20 cellular contexts compared by ENCODE assay signal in genomic region chr7:34135924-34136323, GRCh38.
DNase-seq lines count a peak whose midpoint lies in the region; ATAC-seq and TF ChIP-seq lines count a peak whose summit lies in the region.
"Had no signal": no experiment of that assay in that cellular context is flagged by ENCODE, and none has a peak within 500 bp of the region (broad histone marks: within the 10 kb centered on the region; RNA-seq: fewer than 3 reads in every experiment).

No MANE protein-coding gene starts in this region.

- peak; percentile 54 to 57 for ATAC-seq in gastrocnemius medialis
- no peak for ATAC-seq in GM21619 (IDR thresholded peaks at IDR 0.05; ENCODE audit: unreplicated experiment)
- ATAC-seq: PC-3, SK-N-SH treated with all-trans-retinoic acid at 6 μM for 48 hours had no signal

- no peak for TF ChIP-seq CTCF in MCF 10A (IDR thresholded peaks at IDR 0.05; ENCODE audit: unreplicated experiment)
- no peak for TF ChIP-seq CTCF in breast epithelium (IDR thresholded peaks at IDR 0.05)
- TF ChIP-seq CTCF in WERI-Rb-1 (IDR thresholded peaks at IDR 0.05; ENCODE audit: low read depth, low read length) = no peak
- TF ChIP-seq CTCF in choroid plexus epithelial cell (conservative IDR thresholded peaks at IDR 0.05; ENCODE audit: low read depth, low read length) = no peak
- TF ChIP-seq CTCF in gastrocnemius medialis (IDR thresholded peaks at IDR 0.05 in 4 of 5, conservative IDR thresholded peaks at IDR 0.05 in 1 of 5) = no peak

- TF ChIP-seq POLR2A in breast epithelium (IDR thresholded peaks at IDR 0.05) = no peak
- TF ChIP-seq POLR2A in gastrocnemius medialis (IDR thresholded peaks at IDR 0.05) = no peak

- H3K27me3 ChIP-seq in breast epithelium (no peaks in the 10 kb centered on the region), WERI-Rb-1 (ENCODE audit: insufficient read depth, low read depth, severe bottlenecking) (no peaks in the 10 kb centered on the region), gastrocnemius medialis (no peaks in the 10 kb centered on the region)

- H3K27me3 Mint-ChIP-seq in MCF 10A (ENCODE audit: insufficient read depth, unreplicated experiment) = no peaks in the 10 kb centered on the region
- H3K27me3 Mint-ChIP-seq: CD4-positive, alpha-beta T cell had no signal

- CTCF ChIA-PET in MCF 10A (lab: Yijun Ruan, JAX) = interaction anchor here (0.5 to 8.1 kb wide), 20 partner anchors 9 to 938 kb away, joined by 3 to 78 read pairs (median 4); no protein-coding TSS in a partner anchor

- H3K9me3 Mint-ChIP-seq in MCF 10A (ENCODE audit: unreplicated experiment) = no peaks in the 10 kb centered on the region

- H3K4me1 ChIP-seq in breast epithelium (no peaks in the 10 kb centered on the region), gastrocnemius medialis (peaks cover 11 to 22% of the 10 kb centered on the region in 2 donors)
- H3K4me1 ChIP-seq: Caco-2 had no signal

- no peak overlapping the region for H3K4me3 Mint-ChIP-seq in MCF 10A (ENCODE audit: unreplicated experiment)
- H3K4me3 Mint-ChIP-seq: CD4-positive, alpha-beta T cell had no signal

- no peak overlapping the region for H3K27ac ChIP-seq in breast epithelium
- H3K27ac ChIP-seq in WERI-Rb-1 = no peak overlapping the region
- H3K27ac ChIP-seq in gastrocnemius medialis = peak overlapping the region; percentile 49 to 83 (median 54)

- H3K4me3 ChIP-seq in breast epithelium (no peak overlapping the region), WERI-Rb-1 (ENCODE audit: low read depth, low read length) (no peak overlapping the region), choroid plexus epithelial cell (ENCODE audit: low read depth, low read length) (no peak overlapping the region), gastrocnemius medialis (no peak overlapping the region)

- no peaks in the 10 kb centered on the region for H3K36me3 Mint-ChIP-seq in MCF 10A (ENCODE audit: insufficient read depth, unreplicated experiment)

- H3K27ac Mint-ChIP-seq in MCF 10A (ENCODE audit: low read depth, unreplicated experiment) = peak overlapping the region; percentile 59
- H3K27ac Mint-ChIP-seq: CD4-positive, alpha-beta T cell had no signal

- in situ Hi-C loops in gastrocnemius medialis (cut with MboI; ENCODE audit: low sequenced_read_pairs in 4 of 4) = loop anchor here in 1 of 4 donors (25.0 kb wide), 1 partner anchor 176 kb away; no protein-coding TSS in a partner anchor
- in situ Hi-C loops in KBM-7 (cut with MboI; ENCODE audit: low pct_unique_long_range_greater_than_20kb, low sequenced_read_pairs) = no loop called here

- DNase-seq in MCF 10A (ENCODE audit: unreplicated experiment) (no peak), breast epithelium (ENCODE audit: low spot score in 2 of 2) (no peak), WERI-Rb-1 (peak; percentile 31), choroid plexus epithelial cell (ENCODE audit: low read depth) (peak; percentile 15), gastrocnemius medialis (peak; percentile 28 to 53), NCI-H446 treated with DMSO at 0.1 percent for 48 hours (lab: John Stamatoyannopoulos, UW) (no peak), KBM-7 (no peak)
- DNase-seq: 8988T; Caco-2; CD4-positive, alpha-beta T cell; GDM1; GOT3; NCI-H1105; NCI-H187; NCI-H2227 treated with DMSO at 0.1 percent for 48 hours; PC-3; RPMI8226; SIG-M5 had no signal

- H3K9me3 ChIP-seq in breast epithelium (no peaks in the 10 kb centered on the region), WERI-Rb-1 (ENCODE audit: severe bottlenecking) (no peaks in the 10 kb centered on the region), gastrocnemius medialis (no peaks in the 10 kb centered on the region)
- H3K9me3 ChIP-seq: Caco-2 had no signal

- H3K4me1 Mint-ChIP-seq in MCF 10A (ENCODE audit: insufficient read depth, unreplicated experiment) = peaks cover 36% of the 10 kb centered on the region

- intact Hi-C loops in MCF 10A (cut with micrococcal nuclease) (loop anchor here (2.0 kb wide), 1 partner anchor 19 kb away; no protein-coding TSS in a partner anchor), breast epithelium (cut with DNase I; ENCODE audit: low total_unique reads) (loop anchor here (10.0 kb wide), 1 partner anchor 2001 kb away; no protein-coding TSS in a partner anchor), gastrocnemius medialis (cut with DNase I; ENCODE audit: low total_unique reads) (loop anchor here (1.0 kb wide), 1 partner anchor 40 kb away; no protein-coding TSS in a partner anchor)

- no peaks in the 10 kb centered on the region for H3K36me3 ChIP-seq in breast epithelium
- no peaks in the 10 kb centered on the region for H3K36me3 ChIP-seq in WERI-Rb-1
- no peaks in the 10 kb centered on the region for H3K36me3 ChIP-seq in gastrocnemius medialis

- no TSS peak for BruUV-seq in MCF 10A (replicated peaks; lab: Mats Ljungman, UMichigan)

- POLR2A ChIA-PET in MCF 10A (lab: Yijun Ruan, JAX) = interaction anchor here (0.7 kb wide), 2 partner anchors 223 to 316 kb away, joined by 3 read pairs; no protein-coding TSS in a partner anchor

Comparison
In these comparisons a context has a peak if more than half of its experiments do, and no peak if none do; other contexts are left out.
1. DNase-seq: peak in WERI-Rb-1 (single experiment), choroid plexus epithelial cell (single experiment) and gastrocnemius medialis (2 of 2); none in MCF 10A (single experiment), breast epithelium (0 of 2), NCI-H446 treated with DMSO at 0.1 percent for 48 hours (single experiment) and KBM-7 (single experiment).
2. H3K27ac ChIP-seq: peak in gastrocnemius medialis (4 of 4); none in breast epithelium (0 of 2) and WERI-Rb-1 (single experiment).